34 cellular contexts compared by ENCODE assay signal in the genomic region with DNA sequence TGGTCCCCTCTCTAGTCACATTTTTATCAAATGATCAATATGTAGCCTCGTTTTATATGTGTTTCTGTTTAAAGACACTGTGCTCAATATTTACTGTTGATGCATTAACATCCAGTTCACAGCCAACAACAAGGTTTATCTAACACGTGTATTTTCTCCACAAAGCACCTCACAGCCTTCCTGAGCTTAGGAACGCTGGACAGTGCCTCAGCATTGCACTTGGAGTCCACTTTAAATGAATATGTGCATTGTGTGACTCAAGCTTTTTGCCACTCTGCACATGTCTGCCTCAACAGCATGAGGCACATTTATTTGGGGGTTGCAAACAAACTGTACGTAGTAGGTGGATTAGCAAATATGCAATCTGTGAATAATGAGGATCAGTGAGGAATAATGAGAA. TPM values are rescaled to one million over a fixed set of nuclear protein-coding genes. Genes with fewer than 3 reads are reported as not detected.
"Had no signal": no experiment of that assay in that cellular context is flagged by ENCODE, and none has a peak within 500 bp of the region (broad histone marks: within the 10 kb centered on the region; RNA-seq: fewer than 3 reads in every experiment).

No MANE protein-coding gene starts in this region.

- H3K27ac Mint-ChIP-seq: immature natural killer cell; naive thymus-derived CD8-positive, alpha-beta T cell; stimulated activated memory B cell treated with anti-CD40 and anti-IgM and Interleukin-4, amounts not matched to agents 10 μg/mL and 1 μg/mL and 100 μg/mL, for 72 hours; stimulated activated naive CD8-positive, alpha-beta T cell treated with anti-CD3 and anti-CD28 coated beads, Interleukin-15, amount 100 ng/mL, for 72 hours; type B pancreatic cell had no signal

- H3K27me3 ChIP-seq: left lung, pancreas, sigmoid colon, tibial nerve had no signal

- H3K4me3 ChIP-seq: left lung, lower lobe of right lung, pancreas, prostate gland, sigmoid colon, spleen, tibial nerve had no signal

- H3K4me1 Mint-ChIP-seq: immature natural killer cell; naive thymus-derived CD8-positive, alpha-beta T cell; stimulated activated memory B cell treated with anti-CD40 and anti-IgM and Interleukin-4, amounts not matched to agents 10 μg/mL and 1 μg/mL and 100 μg/mL, for 72 hours had no signal

- H3K36me3 ChIP-seq: left lung, lower lobe of right lung, pancreas, prostate gland, sigmoid colon, spleen, tibial nerve had no signal

- H3K9me3 Mint-ChIP-seq: type B pancreatic cell had no signal

- DNase-seq: hypothalamus; immature natural killer cell; kidney; left colon; left lung; lower lobe of right lung; mammary epithelial cell; mesenchymal stem cell; naive thymus-derived CD8-positive, alpha-beta T cell; nucleus accumbens; pancreas; posterior cingulate gyrus; retina; right cardiac atrium; sigmoid colon; small intestine; spleen; stimulated activated CD4-positive, alpha-beta T cell treated with anti-CD3 and anti-CD28 coated beads, Interleukin-2, amount 100 ng/mL, for 48 hours; stimulated activated CD4-positive, alpha-beta T cell treated with anti-CD3 and anti-CD28 coated beads, Interleukin-4, amount 100 ng/mL, for 4 hours; stimulated activated CD8-positive, alpha-beta memory T cell treated with anti-CD3 and anti-CD28 coated beads, Interleukin-4, amount 100 ng/mL, for 48 hours; stimulated activated naive CD4-positive, alpha-beta T cell treated with Interleukin-2 at 50 U/mL for 16 hours; stimulated activated naive CD8-positive, alpha-beta T cell treated with anti-CD3 and anti-CD28 coated beads, Interleukin-15, amount 100 ng/mL, for 72 hours; substantia nigra had no signal

- ATAC-seq: left colon; left lung; lower lobe of right lung; naive thymus-derived CD8-positive, alpha-beta T cell; pancreas; right cardiac atrium; stimulated activated memory B cell treated with anti-CD40 and anti-IgM and Interleukin-4, amounts not matched to agents 10 μg/mL and 1 μg/mL and 100 μg/mL, for 72 hours; stimulated activated naive CD8-positive, alpha-beta T cell treated with anti-CD3 and anti-CD28 coated beads, Interleukin-15, amount 100 ng/mL, for 72 hours had no signal

- H3K27ac ChIP-seq: left lung, lower lobe of right lung, pancreas, prostate gland, sigmoid colon, spleen, tibial nerve had no signal

- FAIRE-seq: islet of Langerhans, kidney, pancreas, small intestine had no signal

- H3K4me3 Mint-ChIP-seq: immature natural killer cell; naive thymus-derived CD8-positive, alpha-beta T cell; nephron; neural crest cell; stimulated activated memory B cell treated with anti-CD40 and anti-IgM and Interleukin-4, amounts not matched to agents 10 μg/mL and 1 μg/mL and 100 μg/mL, for 72 hours; stimulated activated naive CD8-positive, alpha-beta T cell treated with anti-CD3 and anti-CD28 coated beads, Interleukin-15, amount 100 ng/mL, for 72 hours; type B pancreatic cell had no signal

- H3K4me1 ChIP-seq: lower lobe of right lung, pancreas, prostate gland, sigmoid colon, spleen, tibial nerve had no signal

- H3K9me3 ChIP-seq: lower lobe of right lung, pancreas, prostate gland, sigmoid colon, tibial nerve had no signal

- H3K36me3 Mint-ChIP-seq: immature natural killer cell, type B pancreatic cell had no signal

RNA-seq across cellular contexts. Expression of a gene that starts 4.9 kb away (rescaled TPM):
- total RNA-seq: left colon; liver; mucosa of gallbladder; naive thymus-derived CD8-positive, alpha-beta T cell; neural crest cell; sigmoid colon; temporal lobe; tibial nerve; urinary bladder had no signal
- polyA plus RNA-seq: immature natural killer cell; liver; naive thymus-derived CD8-positive, alpha-beta T cell; pancreas had no signal
